In genomic region chr20:32439132-32439829, GRCh38 we compare ENCODE assay signal across 9 cellular contexts.
DNase-seq lines count a peak whose midpoint lies in the region; ATAC-seq, FAIRE-seq and TF ChIP-seq lines count a peak whose summit lies in the region.
"Had no signal": no experiment of that assay in that cellular context is flagged by ENCODE, and none has a peak within 500 bp of the region (broad histone marks: within the 10 kb centered on the region; RNA-seq: fewer than 3 reads in every experiment).

No MANE protein-coding gene starts in this region.

- peaks cover 50% of the 10 kb centered on the region for H3K36me3 Mint-ChIP-seq in astrocyte (ENCODE audit: low read depth, unreplicated experiment)
- H3K36me3 Mint-ChIP-seq in natural killer cell treated with Interleukin-12 subunit alpha and Interleukin-12 subunit beta and Interleukin-15 and Interleukin-18, amount 100 ng/mL, for 72 hours = no peaks in the 10 kb centered on the region

- H3K27ac ChIP-seq in astrocyte (ENCODE audit: low read depth, low read length) = no peak overlapping the region

- TF ChIP-seq CTCF in AG09309 (IDR thresholded peaks at IDR 0.05; ENCODE audit: control insufficient read depth, insufficient read depth, low read depth, low read length, missing control alignments) (peak; percentile 8), astrocyte (IDR thresholded peaks at IDR 0.05; ENCODE audit: insufficient read depth, low read depth, low read length) (no peak)

- H3K79me2 ChIP-seq in astrocyte (ENCODE audit: insufficient read depth, low read length) = peaks cover 36% of the 10 kb centered on the region

- no peak overlapping the region for H3K9ac ChIP-seq in astrocyte (ENCODE audit: low read length)

- H3K4me3 ChIP-seq in AG09309 (ENCODE audit: control insufficient read depth, low read depth, low read length) = no peak overlapping the region
- H3K4me3 ChIP-seq in astrocyte (ENCODE audit: insufficient read depth, low read depth, low read length) = no peak overlapping the region

- H3K9me3 ChIP-seq in astrocyte (ENCODE audit: insufficient read depth, low read depth, low read length) = no peaks in the 10 kb centered on the region

- ATAC-seq in natural killer cell treated with Interleukin-12 subunit alpha and Interleukin-12 subunit beta and Interleukin-15 and Interleukin-18, amount 100 ng/mL, for 72 hours = peak; percentile 79 to 87
- no peak for ATAC-seq in HG02970 (IDR thresholded peaks at IDR 0.05; ENCODE audit: low FRiP score, unreplicated experiment)
- no peak for ATAC-seq in GM21526 (IDR thresholded peaks at IDR 0.05; ENCODE audit: low FRiP score, unreplicated experiment)

- no peak overlapping the region for H3K4me2 ChIP-seq in astrocyte (ENCODE audit: low read length)

- peaks cover 37% of the 10 kb centered on the region for H3K36me3 ChIP-seq in astrocyte (ENCODE audit: insufficient read depth, low read length)

- H3K27me3 Mint-ChIP-seq in astrocyte (ENCODE audit: low read depth, unreplicated experiment) = no peaks in the 10 kb centered on the region
- H3K27me3 Mint-ChIP-seq in natural killer cell treated with Interleukin-12 subunit alpha and Interleukin-12 subunit beta and Interleukin-15 and Interleukin-18, amount 100 ng/mL, for 72 hours = no peaks in the 10 kb centered on the region

- H3K9me3 Mint-ChIP-seq in astrocyte (ENCODE audit: unreplicated experiment) = no peaks in the 10 kb centered on the region
- no peaks in the 10 kb centered on the region for H3K9me3 Mint-ChIP-seq in natural killer cell treated with Interleukin-12 subunit alpha and Interleukin-12 subunit beta and Interleukin-15 and Interleukin-18, amount 100 ng/mL, for 72 hours

- peaks cover 11% of the 10 kb centered on the region for H3K4me1 Mint-ChIP-seq in astrocyte (ENCODE audit: low read depth, unreplicated experiment)
- peaks cover 32 to 34% of the 10 kb centered on the region in 2 donors for H3K4me1 Mint-ChIP-seq in natural killer cell treated with Interleukin-12 subunit alpha and Interleukin-12 subunit beta and Interleukin-15 and Interleukin-18, amount 100 ng/mL, for 72 hours (ENCODE audit: low read depth in 2 of 2)

- no peak overlapping the region for H2AFZ ChIP-seq in astrocyte (ENCODE audit: low read depth, low read length)

- H4K20me1 ChIP-seq in astrocyte (ENCODE audit: insufficient read depth, low read length) = peaks cover 91% of the 10 kb centered on the region

- FAIRE-seq in astrocyte (lab: Jason Lieb, UNC) = no peak

- no peak overlapping the region for H3K4me3 Mint-ChIP-seq in astrocyte (ENCODE audit: unreplicated experiment)
- no peak overlapping the region for H3K4me3 Mint-ChIP-seq in natural killer cell treated with Interleukin-12 subunit alpha and Interleukin-12 subunit beta and Interleukin-15 and Interleukin-18, amount 100 ng/mL, for 72 hours

- peaks cover 4% of the 10 kb centered on the region for H3K4me1 ChIP-seq in astrocyte (ENCODE audit: insufficient read depth, low read length)

- H3K27me3 ChIP-seq in astrocyte (ENCODE audit: insufficient read depth, low read length) = no peaks in the 10 kb centered on the region

- DNase-seq in AG09309 (ENCODE audit: low read depth) (peak; percentile 59), HK-2 (ENCODE audit: unreplicated experiment) (peak; percentile 57), astrocyte (ENCODE audit: low read depth) (peak; percentile 73), SK-N-DZ (ENCODE audit: low spot score) (no peak)
- DNase-seq in natural killer cell treated with Interleukin-12 subunit alpha and Interleukin-12 subunit beta and Interleukin-15 and Interleukin-18, amount 100 ng/mL, for 72 hours (ENCODE audit: low spot score) = peak; percentile 63
- no peak for DNase-seq in activated effector memory CD4-positive, alpha-beta T cell treated with anti-CD3 and anti-CD28 coated beads, Interleukin-2, amount 50 U/mL, for 16 hours
- DNase-seq: NCI-H526 had no signal

- no peak overlapping the region for H3K27ac Mint-ChIP-seq in astrocyte (ENCODE audit: unreplicated experiment)
- H3K27ac Mint-ChIP-seq in natural killer cell treated with Interleukin-12 subunit alpha and Interleukin-12 subunit beta and Interleukin-15 and Interleukin-18, amount 100 ng/mL, for 72 hours = peak overlapping the region; percentile 25 to 47

Comparison
In these comparisons a context has a peak if more than half of its experiments do, and no peak if none do; other contexts are left out.
1. DNase-seq: peak in AG09309 (single experiment), HK-2 (single experiment), astrocyte (single experiment) and natural killer cell treated with Interleukin-12 subunit alpha and Interleukin-12 subunit beta and Interleukin-15 and Interleukin-18, amount 100 ng/mL, for 72 hours (single experiment); none in SK-N-DZ (single experiment) and activated effector memory CD4-positive, alpha-beta T cell treated with anti-CD3 and anti-CD28 coated beads, Interleukin-2, amount 50 U/mL, for 16 hours (single experiment).
2. ATAC-seq: peak in natural killer cell treated with Interleukin-12 subunit alpha and Interleukin-12 subunit beta and Interleukin-15 and Interleukin-18, amount 100 ng/mL, for 72 hours (2 of 2); none in HG02970 (single experiment) and GM21526 (single experiment).